10 cellular contexts compared by ENCODE assay signal in the genomic region with DNA sequence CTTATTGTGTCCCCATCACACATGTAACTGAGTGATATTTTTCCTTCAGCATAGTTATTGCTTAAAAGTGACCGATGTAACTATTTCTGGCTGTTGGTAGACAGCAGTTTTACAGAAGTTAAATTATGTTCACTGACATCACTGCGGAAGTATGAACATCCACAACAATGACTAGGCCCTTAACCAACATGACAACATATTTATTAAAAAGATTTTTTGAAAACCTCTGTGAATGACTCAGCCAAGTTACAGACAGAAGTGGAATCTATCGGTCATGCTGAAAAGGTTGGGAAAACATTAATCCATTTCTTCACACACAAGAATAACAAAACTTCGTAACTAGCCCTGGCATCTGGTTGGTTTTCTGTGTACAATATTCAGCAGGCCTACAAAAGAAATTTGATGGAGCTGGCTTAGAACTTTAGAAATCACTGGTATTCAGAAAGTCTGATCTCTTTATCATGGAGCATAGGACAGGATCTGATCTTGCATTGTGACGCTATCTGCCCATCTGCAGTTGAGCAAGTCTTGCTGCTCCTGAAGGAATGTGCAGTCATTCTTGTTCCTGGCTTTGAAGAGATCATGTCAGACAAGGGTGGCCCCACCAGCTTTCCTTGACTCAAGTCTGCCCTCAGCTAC. TPM values are rescaled to one million over a fixed set of nuclear protein-coding genes. Genes with fewer than 3 reads are reported as not detected.
A peak's percentile ranks its signal among the peaks of the same experiment; 100 is the strongest.
DNase-seq lines count a peak whose midpoint lies in the region; ATAC-seq, FAIRE-seq and TF ChIP-seq lines count a peak whose summit lies in the region.
"Had no signal": no experiment of that assay in that cellular context is flagged by ENCODE, and none has a peak within 500 bp of the region (broad histone marks: within the 10 kb centered on the region; RNA-seq: fewer than 3 reads in every experiment).

No MANE protein-coding gene starts in this region.

- CTCF ChIA-PET in OCI-LY7 (lab: Charles Lee; ENCODE audit: unreplicated experiment): no interaction called here

- H3K79me2 ChIP-seq in OCI-LY7 (ENCODE audit: insufficient read depth, low read depth, low read length): no peaks in the 10 kb centered on the region

- no peaks in the 10 kb centered on the region for H3K36me3 ChIP-seq in OCI-LY7 (ENCODE audit: insufficient read depth, low read length)

- H3K27ac ChIP-seq in OCI-LY7 (ENCODE audit: low read depth, low read length, poor library complexity, severe bottlenecking): no peak overlapping the region

- no peak overlapping the region for H3K4me2 ChIP-seq in OCI-LY7 (ENCODE audit: low read length)

- H3K9me3 ChIP-seq in OCI-LY7 (ENCODE audit: low read length): no peaks in the 10 kb centered on the region

- BruUV-seq in OCI-LY7 (replicated peaks; lab: Mats Ljungman, UMichigan): no TSS peak

- no peaks in the 10 kb centered on the region for H3K9me2 ChIP-seq in OCI-LY7 (ENCODE audit: insufficient read depth, low read length)

- no peaks in the 10 kb centered on the region for H3K4me1 ChIP-seq in OCI-LY7 (ENCODE audit: insufficient read depth, low read length, poor library complexity, severe bottlenecking)

- POLR2A ChIA-PET in OCI-LY7 (lab: Charles Lee): no interaction called here

- no peak overlapping the region for H2AFZ ChIP-seq in OCI-LY7 (ENCODE audit: low read length)

- peak; percentile 57 for ATAC-seq in omental fat pad (ENCODE audit: low FRiP score)
- no peak for ATAC-seq in HG02678 (IDR thresholded peaks at IDR 0.05; ENCODE audit: unreplicated experiment)

- H4K20me1 ChIP-seq in OCI-LY7 (ENCODE audit: insufficient read depth, low read length): no peaks in the 10 kb centered on the region

- DNase-seq in AG09319 (ENCODE audit: extremely low read depth, low read depth): peak; percentile 85
- peak; percentile 31 for DNase-seq in NOMO-1 treated with dmso at 0.1 percent for 144 hours (lab: John Stamatoyannopoulos, UW; ENCODE audit: unreplicated experiment)
- DNase-seq in omental fat pad (ENCODE audit: low spot score): no peak
- no peak for DNase-seq in NCI-H345 treated with DMSO at 0.1 percent for 48 hours (lab: John Stamatoyannopoulos, UW; ENCODE audit: unreplicated experiment)
- no peak for DNase-seq in OCI-LY7 (ENCODE audit: low spot score)
- DNase-seq in activated CD4-positive, alpha-beta T cell treated with anti-CD3 and anti-CD28 coated beads for 48 hours: no peak
- DNase-seq: activated B cell treated with CpG ODN at 0.5 μM for 24 hours, DMS153 had no signal

- intact Hi-C loops in OCI-LY7 (cut with micrococcal nuclease; ENCODE audit: unreplicated experiment): no loop called here

- no peak for TF ChIP-seq CTCF in AG09319 (IDR thresholded peaks at IDR 0.05; ENCODE audit: low read depth, low read length)
- no peak for TF ChIP-seq CTCF in omental fat pad (IDR thresholded peaks at IDR 0.05)
- TF ChIP-seq CTCF in OCI-LY7 (conservative IDR thresholded peaks at IDR 0.05; ENCODE audit: low read length): no peak

- no peak overlapping the region for H3K4me3 ChIP-seq in OCI-LY7 (ENCODE audit: low read depth, low read length, poor library complexity, severe bottlenecking)

- FAIRE-seq in endometrium (lab: Jason Lieb, UNC): peak; percentile 37

RNA-seq across cellular contexts. Expression of a gene that starts 6.5 kb away (rescaled TPM):
- total RNA-seq in omental fat pad (10 to 100 TPM; 26.9 to 90.8 (median 44.9) TPM), OCI-LY7 (2022) (not detected in 2 replicates)
- total RNA-seq in OCI-LY7 (2014; rRNA removed; shearing (Covaris generic)): not detected in 2 replicates

Comparison
In these comparisons a context has a peak if more than half of its experiments do, and no peak if none do; other contexts are left out.
1. DNase-seq: peak in AG09319 (single experiment) and NOMO-1 treated with dmso at 0.1 percent for 144 hours (single experiment); none in omental fat pad (single experiment), NCI-H345 treated with DMSO at 0.1 percent for 48 hours (single experiment), OCI-LY7 (single experiment) and activated CD4-positive, alpha-beta T cell treated with anti-CD3 and anti-CD28 coated beads for 48 hours (single experiment).
2. RNA of a gene that starts 6.5 kb away (total RNA-seq): 26.9 to 90.8 TPM in omental fat pad; not detected in OCI-LY7; every median in the first group is over 10 times any median in the second.